Comparison of ENCODE assay signal across 10 cellular contexts in genomic region chr9:68653141-68653595, GRCh38. TPM values are rescaled to one million over a fixed set of nuclear protein-coding genes. Genes with fewer than 3 reads are reported as not detected.
DNase-seq lines count a peak whose midpoint lies in the region; ATAC-seq, FAIRE-seq and TF ChIP-seq lines count a peak whose summit lies in the region.
"Had no signal": no experiment of that assay in that cellular context is flagged by ENCODE, and none has a peak within 500 bp of the region (broad histone marks: within the 10 kb centered on the region; RNA-seq: fewer than 3 reads in every experiment).

No MANE protein-coding gene starts in this region.

- ATAC-seq in GM18517 (IDR thresholded peaks at IDR 0.05; ENCODE audit: unreplicated experiment) = peak; percentile 78
- peak; percentile 73 for ATAC-seq in HG03103 (IDR thresholded peaks at IDR 0.05; ENCODE audit: low read depth, unreplicated experiment)
- peak; percentile 93 for ATAC-seq in GM12878

- 0 out of 2 replicates have a peak, but pooled peaks have one; percentile 31 for TF ChIP-seq RAD21 in GM12878 (IDR thresholded peaks at IDR 0.05; ENCODE audit: insufficient read depth, low read depth, low read length)

- in situ Hi-C loops in GM12878 (cut with MboI) = no loop called here

- no TSS peak for BruUV-seq in GM12878 (replicated peaks; lab: Mats Ljungman, UMichigan)

- peaks cover 21% of the 10 kb centered on the region; the same call in 1 of the 2 replicates for H3K4me1 ChIP-seq in GM12878 (ENCODE audit: control insufficient read depth, insufficient read depth, low read length)

- no peaks in the 10 kb centered on the region for H4K20me1 ChIP-seq in GM12878 (ENCODE audit: control insufficient read depth, insufficient read depth)

- CTCF ChIA-PET in GM12878 (lab: Yijun Ruan, JAX) = interaction anchor here (0.7 to 1.2 kb wide), 2 partner anchors 17 to 33 kb away, joined by 3 to 5 read pairs; no protein-coding TSS in a partner anchor

- 0% methylated on average over 6 of the region's 6 CpGs for WGBS in GM12878 (ENCODE audit: insufficient coverage, insufficient replicate concordance, low lambda C conversion rate, missing lambda C conversion rate)

- DNase-seq in GM20000 (ENCODE audit: low spot score) = peak; percentile 61
- peak; percentile 72 for DNase-seq in GM12878 (ENCODE audit: low read depth, low spot score)
- DNase-seq in NCI-H82 treated with DMSO at 0.1 percent for 48 hours (lab: John Stamatoyannopoulos, UW; ENCODE audit: unreplicated experiment) = no peak
- DNase-seq in SHP77 treated with DMSO at 0.1 percent for 48 hours (lab: John Stamatoyannopoulos, UW) = no peak
- no peak for DNase-seq in D341Med (ENCODE audit: low spot score)
- no peak for DNase-seq in NCI-H748 (lab: John Stamatoyannopoulos, UW; ENCODE audit: unreplicated experiment)
- DNase-seq: kidney had no signal

- no peaks in the 10 kb centered on the region for H3K27me3 ChIP-seq in GM12878 (replicated peaks in 1 of 2; ENCODE audit: control insufficient read depth in 2 of 2, insufficient read depth in 2 of 2, low read length in 1 of 2)

- H3K9me3 ChIP-seq in GM12878 (replicated peaks; ENCODE audit: control insufficient read depth, insufficient read depth, low read length) = no peaks in the 10 kb centered on the region

- H2AFZ ChIP-seq in GM12878 (ENCODE audit: control insufficient read depth, low read depth, low read length) = 0 out of 2 replicates have a peak overlapping the region, but pooled peaks have one; percentile 2

- TF ChIP-seq EP300 in GM12878 (IDR thresholded peaks at IDR 0.05; ENCODE audit: borderline replicate concordance in 1 of 2, control insufficient read depth in 1 of 2, low read depth in 2 of 2, low read length in 2 of 2) = peak in 1 of 2 experiments; percentile 87; a peak in 3 of 4 replicates

- peak; percentile 18 for FAIRE-seq in GM12878 (lab: Jason Lieb, UNC)
- FAIRE-seq: kidney had no signal

- H3K79me2 ChIP-seq in GM12878 (ENCODE audit: control insufficient read depth, insufficient read depth, low read length) = no peaks in the 10 kb centered on the region

- intact Hi-C loops in GM12878 (cut with micrococcal nuclease; ENCODE audit: unreplicated experiment) = loop anchor here (1.0 to 5.0 kb wide), 2 partner anchors 9 to 54 kb away; partner anchors contain the start of gene PIP5K1B

- peak overlapping the region; percentile 49 for H3K4me2 ChIP-seq in GM12878 (ENCODE audit: control insufficient read depth, insufficient read depth)

- POLR2A ChIA-PET in GM12878 (lab: Charles Lee) = interaction anchor here (1.5 kb wide), 1 partner anchor 12 kb away, joined by 4 read pairs; no protein-coding TSS in a partner anchor

- RAD21 ChIA-PET in GM12878 (lab: Charles Lee; ENCODE audit: unreplicated experiment) = interaction anchor here (0.8 to 1.1 kb wide), 2 partner anchors 13 to 73 kb away, joined by 3 to 4 read pairs; no protein-coding TSS in a partner anchor

- TF ChIP-seq CTCF in GM20000 (IDR thresholded peaks at IDR 0.05; ENCODE audit: extremely low read depth, missing control alignments) = no peak
- peak in 2 of 3 experiments; percentile 6 to 28; a peak in 2 of 6 replicates for TF ChIP-seq CTCF in GM12878 (IDR thresholded peaks at IDR 0.05 in 2 of 3, conservative IDR thresholded peaks at IDR 0.05 in 1 of 3; ENCODE audit: control insufficient read depth in 2 of 3, extremely low read depth in 1 of 3, insufficient read depth in 1 of 3, low read depth in 3 of 3, low read length in 3 of 3)

- no peak overlapping the region for H3K9ac ChIP-seq in GM12878 (ENCODE audit: control insufficient read depth, insufficient read depth, low read length)

- TF ChIP-seq POLR2A in GM12878 (IDR thresholded peaks at IDR 0.05; ENCODE audit: low read depth, low read length) = no peak

- peak overlapping the region; percentile 51 for H3K27ac ChIP-seq in GM12878 (ENCODE audit: control insufficient read depth, insufficient read depth)

- H3K36me3 ChIP-seq in GM12878 (ENCODE audit: control insufficient read depth in 2 of 2, insufficient read depth in 2 of 2, low read length in 1 of 2) = no peaks in the 10 kb centered on the region

- no peak overlapping the region; the same call in 1 of the 2 replicates for H3K4me3 ChIP-seq in GM12878

- SMC1A ChIA-PET in GM12878 (lab: Charles Lee; ENCODE audit: uncharacterized antibody, unreplicated experiment) = interaction anchor here (0.8 to 1.4 kb wide), 4 partner anchors 10 to 45 kb away, joined by 3 to 6 read pairs (median 4); no protein-coding TSS in a partner anchor

TF ChIP-seq in GM12878, 131 proteins besides CTCF, POLR2A, EP300 and RAD21 (continues in another document):
- TF ChIP-seq SUPT20H (IDR thresholded peaks at IDR 0.05; ENCODE audit: borderline replicate concordance, control insufficient read depth, low read depth, low read length) = no peak
- peak; percentile 69 for TF ChIP-seq NBN (IDR thresholded peaks at IDR 0.05)
- TF ChIP-seq NR2F1 (conservative IDR thresholded peaks at IDR 0.05) = peak; percentile 87
- no peak for TF ChIP-seq PRDM15 (CRISPR knock-in tag; IDR thresholded peaks at IDR 0.05)
- TF ChIP-seq RCOR1 (conservative IDR thresholded peaks at IDR 0.05; ENCODE audit: low read depth, low read length) = no peak
- no peak for TF ChIP-seq YBX1 (IDR thresholded peaks at IDR 0.05)
- TF ChIP-seq LARP7 (IDR thresholded peaks at IDR 0.05) = no peak
- TF ChIP-seq MEF2B (IDR thresholded peaks at IDR 0.05; ENCODE audit: partially characterized antibody, poor library complexity, severe bottlenecking) = peak; percentile 74
- TF ChIP-seq SPI1 (IDR thresholded peaks at IDR 0.05; ENCODE audit: borderline replicate concordance, insufficient read depth, low read depth, low read length) = no peak
- no peak for TF ChIP-seq E2F4 (IDR thresholded peaks at IDR 0.05; ENCODE audit: low read depth, low read length)
- peak; percentile 71 for TF ChIP-seq GABPA (IDR thresholded peaks at IDR 0.05; ENCODE audit: low read depth)
- TF ChIP-seq IKZF2 (IDR thresholded peaks at IDR 0.05) = peak; percentile 95 to 96
- 0 out of 2 replicates have a peak, but pooled peaks have one; percentile 17 for TF ChIP-seq YY1 (IDR thresholded peaks at IDR 0.05; ENCODE audit: low read depth, low read length)

RNA-seq across cellular contexts. Expression of gene PIP5K1B, which starts 51.9 kb away (rescaled TPM):
- 58.8 and 60.2 TPM in 2 replicates for total RNA-seq in GM12878 (2013; cell fraction: nucleolus; rRNA removed)
- total RNA-seq in GM12878 (2014; rRNA removed) (10.2 and 10.4 TPM in 2 replicates), GM12878 (2014; rRNA removed; fragmentation: Illumina TruSeq; extraction: Trizol) (12.5 and 13.5 TPM in 2 replicates), GM12878 (2021) (14.5 and 16.2 TPM in 2 replicates)
- 6.0 TPM for polyA plus RNA-seq in GM12878 (2011; ENCODE audit: low read depth)
- polyA plus RNA-seq in GM12878 (2011; rRNA removed) (16.3 and 18.2 TPM in 2 replicates), GM12878 (2014; fragmentation: Illumina TruSeq; extraction: Trizol) (15.1 and 19.9 TPM in 2 replicates), GM12878 (2014; fragmentation: Nextera tagmentation; extraction: Ambion mirVana) (10 to 100 TPM in 1 of 2 experiments, 1 to 10 TPM in 1; 6.8 to 10.9 TPM), GM12878 (2014; rRNA removed) (8.7 and 9.7 TPM in 2 replicates), GM12878 (2016; fragmentation: Nextera tagmentation; extraction: Ambion mirVana) (1 to 10 TPM; 8.2 to 9.7 TPM)
- 9.2 and 11.8 TPM in 2 replicates for polyA plus RNA-seq in GM12878 (2011; cell fraction: cytosol; rRNA removed)
- polyA plus RNA-seq in GM12878 (2011; cell fraction: nucleus; rRNA removed) = 10.3 and 12.1 TPM in 2 replicates
- 5.7 and 6.0 TPM in 2 replicates for polyA plus RNA-seq in GM12878 (2012)
- 22.6 and 31.5 TPM in 2 replicates for polyA minus RNA-seq in GM12878 (2011; rRNA and poly(A)+ RNA removed)
- polyA minus RNA-seq in GM12878 (2011; cell fraction: cytosol; rRNA and poly(A)+ RNA removed) = 4.9 and 5.4 TPM in 2 replicates
- 42.6 and 75.8 TPM in 2 replicates for polyA minus RNA-seq in GM12878 (2011; cell fraction: nucleus; rRNA and poly(A)+ RNA removed)
- total RNA-seq: RPMI7951 had no signal

Comparison
In these comparisons a context has a peak if more than half of its experiments do, and no peak if none do; other contexts are left out.
1. DNase-seq: peak in GM20000 (single experiment) and GM12878 (single experiment); none in NCI-H82 treated with DMSO at 0.1 percent for 48 hours (single experiment), SHP77 treated with DMSO at 0.1 percent for 48 hours (single experiment), D341Med (single experiment) and NCI-H748 (single experiment).
2. Peak in every context shown above with its lines, with median percentiles within 50 percentile points of each other: ATAC-seq.